ENCODE assay signal across 14 cellular contexts in the genomic region with DNA sequence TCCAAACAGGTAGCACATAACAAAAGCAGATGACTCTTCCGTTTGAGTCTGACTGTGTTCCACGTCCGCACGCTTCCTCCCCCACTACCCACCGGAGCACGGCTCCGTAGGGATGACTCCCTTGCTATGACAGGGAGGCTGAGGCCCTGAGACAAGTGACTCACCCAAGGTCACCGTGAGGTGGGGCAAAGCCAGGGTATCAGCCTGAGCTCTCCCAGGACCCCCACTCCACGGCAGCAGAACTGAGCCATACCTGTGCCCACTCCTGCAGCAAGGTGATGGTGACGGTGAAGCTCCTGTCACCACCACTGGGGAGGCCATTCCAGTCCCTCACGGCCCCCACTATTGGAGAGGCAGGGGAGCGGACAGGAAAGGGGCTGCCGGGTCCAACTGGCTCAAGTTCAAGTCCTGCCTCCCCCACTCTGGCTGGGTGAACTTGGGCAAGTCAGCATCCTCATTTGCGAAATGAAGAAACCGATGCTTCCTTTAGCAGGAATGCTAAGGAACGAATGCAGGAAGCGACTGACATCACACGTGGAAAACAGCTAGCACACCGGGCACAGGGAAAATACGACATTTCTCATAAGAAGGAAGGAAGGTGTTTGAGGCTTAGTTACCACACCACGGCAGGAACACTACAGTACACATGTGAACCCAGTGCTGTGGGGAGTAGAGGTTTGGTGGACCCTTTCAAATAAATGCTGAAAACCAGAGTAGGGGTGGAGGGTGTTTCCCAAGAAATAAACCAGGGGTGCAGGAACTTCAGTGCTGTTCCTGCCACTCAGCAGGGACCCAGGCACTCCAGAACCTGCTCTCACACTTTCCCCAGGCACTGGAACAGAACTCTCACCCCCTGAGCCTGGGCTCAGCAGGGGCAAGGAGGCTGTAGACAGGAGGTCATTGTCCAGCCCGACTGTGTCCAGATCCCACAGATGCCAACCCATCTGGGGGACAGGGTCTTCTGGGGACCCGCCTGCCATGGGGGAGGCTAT. TPM values are rescaled to one million over a fixed set of nuclear protein-coding genes. Genes with fewer than 3 reads are reported as not detected.
DNase-seq lines count a peak whose midpoint lies in the region; ATAC-seq, FAIRE-seq and TF ChIP-seq lines count a peak whose summit lies in the region.
"Had no signal": no experiment of that assay in that cellular context is flagged by ENCODE, and none has a peak within 500 bp of the region (broad histone marks: within the 10 kb centered on the region; RNA-seq: fewer than 3 reads in every experiment).

No MANE protein-coding gene starts in this region.

- peak overlapping the region; percentile 44 for H3K27ac ChIP-seq in IMR-90 (ENCODE audit: insufficient read depth, low read length)
- H3K27ac ChIP-seq in H1 (ENCODE audit: low read depth, low read length), result no peak overlapping the region
- no peak overlapping the region for H3K27ac ChIP-seq in HepG2 (ENCODE audit: extremely low read length, insufficient read depth, low read length)
- peak overlapping the region; percentile 7 to 67 (median 49) for H3K27ac ChIP-seq in stomach
- H3K27ac ChIP-seq: BLaER1 treated with 17β-estradiol and CSF1 and Interleukin-3, amounts not matched to agents 10 nM and 100 nM; thoracic aorta had no signal

- H2AK5ac ChIP-seq in IMR-90 (ENCODE audit: low read depth, low read length), result peak overlapping the region; percentile 79
- H2AK5ac ChIP-seq in H1 (ENCODE audit: low read depth, low read length), result peak overlapping the region; percentile 98

- H3K27me3 ChIP-seq in IMR-90 (ENCODE audit: control insufficient read depth, insufficient read depth, low read length) (no peaks in the 10 kb centered on the region), H1 (replicated peaks in 1 of 4; ENCODE audit: control insufficient read depth in 3 of 4, extremely low read depth in 1 of 4, insufficient read depth in 3 of 4, low read length in 3 of 4) (no peaks in the 10 kb centered on the region), HepG2 (ENCODE audit: control insufficient read depth in 1 of 2, insufficient read depth in 2 of 2, low read length in 2 of 2) (peaks cover 0 to 23% of the 10 kb centered on the region in 2 experiments; a peak in 2 of 5 replicates), stomach (no peaks in the 10 kb centered on the region)
- H3K27me3 ChIP-seq: BLaER1 treated with 17β-estradiol and CSF1 and Interleukin-3, amounts not matched to agents 10 nM and 100 nM had no signal

- intact Hi-C loops in IMR-90 (cut with micrococcal nuclease), result no loop called here
- intact Hi-C loops in HepG2 (cut with micrococcal nuclease; ENCODE audit: unreplicated experiment), result no loop called here
- intact Hi-C loops in stomach (cut with DNase I; ENCODE audit: low total_unique reads), result no loop called here

- H3K79me2 ChIP-seq in H1 (ENCODE audit: control insufficient read depth in 1 of 2, insufficient read depth in 2 of 2, low read length in 2 of 2), result no peaks in the 10 kb centered on the region
- no peaks in the 10 kb centered on the region for H3K79me2 ChIP-seq in HepG2 (ENCODE audit: insufficient read depth, low read length)

- H2AK9ac ChIP-seq in IMR-90 (replicated peaks; ENCODE audit: low read depth, low read length, poor library complexity), result peak overlapping the region; percentile 74

- no peak for TF ChIP-seq POLR2A in IMR-90 (IDR thresholded peaks at IDR 0.05; ENCODE audit: low read depth, low read length)
- no peak for TF ChIP-seq POLR2A in H1 (IDR thresholded peaks at IDR 0.05; ENCODE audit: control extremely low read depth in 1 of 2, low read depth in 2 of 2, low read length in 2 of 2)
- no peak for TF ChIP-seq POLR2A in HepG2 (IDR thresholded peaks at IDR 0.05; ENCODE audit: insufficient read depth in 1 of 2, low read depth in 2 of 2, low read length in 2 of 2)
- no peak for TF ChIP-seq POLR2A in stomach (IDR thresholded peaks at IDR 0.05)

- H3K9me3 ChIP-seq in IMR-90 (ENCODE audit: control insufficient read depth, insufficient read depth, low read length), result 0 out of 2 replicates have a peak, but pooled peaks cover 3% of the 10 kb centered on the region
- H3K9me3 ChIP-seq in H1 (ENCODE audit: insufficient read depth in 2 of 2, low read depth in 1 of 2, low read length in 1 of 2), result peaks cover 0 to 8% of the 10 kb centered on the region in 2 experiments; a peak in 2 of 4 replicates
- H3K9me3 ChIP-seq in HepG2 (ENCODE audit: low read length), result no peaks in the 10 kb centered on the region
- H3K9me3 ChIP-seq in stomach, result peaks cover 0 to 8% (median 5%) of the 10 kb centered on the region in 4 donors
- H3K9me3 ChIP-seq: thoracic aorta had no signal

- TF ChIP-seq CTCF in IMR-90 (conservative IDR thresholded peaks at IDR 0.05; ENCODE audit: low read depth, low read length), result no peak
- no peak for TF ChIP-seq CTCF in H1 (IDR thresholded peaks at IDR 0.05; ENCODE audit: control extremely low read depth in 1 of 3, insufficient read depth in 1 of 3, low read depth in 1 of 3, low read length in 3 of 3)
- TF ChIP-seq CTCF in HepG2 (CRISPR knock-in tag; IDR thresholded peaks at IDR 0.05), result no peak
- no peak for TF ChIP-seq CTCF in stomach (IDR thresholded peaks at IDR 0.05)

- CTCF ChIA-PET in IMR-90 (lab: Yijun Ruan, JAX) (interaction anchor here (0.5 to 1.0 kb wide), 3 partner anchors 10 to 132 kb away, joined by 3 to 4 read pairs (median 3); no protein-coding TSS in a partner anchor), H1 (lab: Charles Lee; ENCODE audit: partially characterized antibody) (interaction anchor here (0.7 to 3.0 kb wide), 5 partner anchors 15 to 132 kb away, joined by 3 to 14 read pairs (median 8); no protein-coding TSS in a partner anchor), HepG2 (lab: Yijun Ruan, JAX; ENCODE audit: low intra/inter-chr PET ratio, low total read pairs) (no interaction called here)

- H3K18ac ChIP-seq in IMR-90 (ENCODE audit: low read depth, low read length), result peak overlapping the region; percentile 88
- no peak overlapping the region for H3K18ac ChIP-seq in H1 (ENCODE audit: extremely low read depth, low read length)

- ATAC-seq in IMR-90 (ENCODE audit: low read depth), result no peak
- ATAC-seq in HepG2, result peak; percentile 34
- ATAC-seq in HG03159 (IDR thresholded peaks at IDR 0.05; ENCODE audit: unreplicated experiment), result no peak
- ATAC-seq in HG03571 (IDR thresholded peaks at IDR 0.05; ENCODE audit: unreplicated experiment), result no peak

- peak overlapping the region; percentile 79 for H2BK20ac ChIP-seq in IMR-90 (ENCODE audit: low read depth, low read length)
- 0 out of 2 replicates have a peak overlapping the region, but pooled peaks have one; percentile 35 for H2BK20ac ChIP-seq in H1 (ENCODE audit: low read length)

- H3K36me3 ChIP-seq in IMR-90 (ENCODE audit: control insufficient read depth, insufficient read depth, low read length), result no peaks in the 10 kb centered on the region
- H3K36me3 ChIP-seq in H1 (ENCODE audit: control insufficient read depth in 2 of 4, insufficient read depth in 4 of 4, low read length in 3 of 4), result no peaks in the 10 kb centered on the region
- H3K36me3 ChIP-seq in HepG2 (replicated peaks in 1 of 2; ENCODE audit: control insufficient read depth in 1 of 2, insufficient read depth in 2 of 2, low read length in 2 of 2), result no peaks in the 10 kb centered on the region
- no peaks in the 10 kb centered on the region for H3K36me3 ChIP-seq in stomach
- H3K36me3 ChIP-seq: BLaER1 treated with 17β-estradiol and CSF1 and Interleukin-3, amounts not matched to agents 10 nM and 100 nM; thoracic aorta had no signal

- TF ChIP-seq RAD21 in IMR-90 (IDR thresholded peaks at IDR 0.05; ENCODE audit: low read length) (no peak), H1 (IDR thresholded peaks at IDR 0.05 in 1 of 2, conservative IDR thresholded peaks at IDR 0.05 in 1 of 2; ENCODE audit: low read depth in 2 of 2, low read length in 2 of 2) (no peak), HepG2 (CRISPR knock-in tag; IDR thresholded peaks at IDR 0.05) (no peak)

- H3K79me1 ChIP-seq in IMR-90 (ENCODE audit: low read depth in 1 of 2, low read length in 2 of 2) (no peaks in the 10 kb centered on the region), H1 (ENCODE audit: low read depth, low read length) (no peaks in the 10 kb centered on the region)

- no peak for TF ChIP-seq EP300 in H1 (IDR thresholded peaks at IDR 0.05; ENCODE audit: borderline replicate concordance in 1 of 2, low read depth in 2 of 2, low read length in 2 of 2)
- no peak for TF ChIP-seq EP300 in HepG2 (IDR thresholded peaks at IDR 0.05; ENCODE audit: low read depth in 2 of 2, low read length in 2 of 2)
- TF ChIP-seq EP300 in HepG2 (CRISPR knock-in tag; IDR thresholded peaks at IDR 0.05; ENCODE audit: borderline replicate concordance), result no peak
- no peak for TF ChIP-seq EP300 in stomach (IDR thresholded peaks at IDR 0.05)

- no TSS peak for BruUV-seq in IMR-90 (replicated peaks; lab: Mats Ljungman, UMichigan)
- BruUV-seq in HepG2 (replicated peaks; lab: Mats Ljungman, UMichigan), result no TSS peak

- H3K23ac ChIP-seq in IMR-90 (ENCODE audit: low read depth, low read length) (peak overlapping the region; percentile 76; the same call in 1 of the 2 replicates), H1 (ENCODE audit: insufficient read length) (no peak overlapping the region)

- peaks cover 7% of the 10 kb centered on the region; the same call in 1 of the 2 replicates for H3K9me1 ChIP-seq in IMR-90 (ENCODE audit: insufficient read depth, low read length)

- H2BK120ac ChIP-seq in IMR-90 (ENCODE audit: low read depth, low read length) (peak overlapping the region; percentile 91), H1 (replicated peaks; ENCODE audit: low read depth, low read length) (no peak overlapping the region)

- no peak overlapping the region for H3K56ac ChIP-seq in IMR-90 (ENCODE audit: extremely low read depth, insufficient read depth, low read length)
- H3K56ac ChIP-seq in H1 (replicated peaks; ENCODE audit: insufficient read length, low read depth, low read length), result no peak overlapping the region

- H3K4ac ChIP-seq in IMR-90 (ENCODE audit: low read depth, low read length) (peak overlapping the region; percentile 83), H1 (replicated peaks; ENCODE audit: insufficient read length, low read depth, low read length) (no peak overlapping the region)

- DNase-seq in IMR-90 (no peak), H1 (ENCODE audit: low read depth in 1 of 2, low spot score in 2 of 2) (no peak), HepG2 (ENCODE audit: low spot score) (no peak), stomach (no peak), NCI-H1417 (lab: John Stamatoyannopoulos, UW) (no peak), DMS79 (lab: John Stamatoyannopoulos, UW) (no peak)
- DNase-seq: erythroblast, NCI-H2081 treated with DMSO at 0.1 percent for 48 hours, OCI-M1, T-helper 9 cell had no signal

- peak overlapping the region; percentile 90 for H2AFZ ChIP-seq in IMR-90 (replicated peaks; ENCODE audit: low read length, poor library complexity)
- no peak overlapping the region for H2AFZ ChIP-seq in H1 (ENCODE audit: low read length)
- H2AFZ ChIP-seq in HepG2 (ENCODE audit: low read length), result no peak overlapping the region

- H2BK15ac ChIP-seq in IMR-90 (ENCODE audit: low read depth, low read length) (peak overlapping the region; percentile 92; the same call in 2 of the 3 replicates), H1 (ENCODE audit: low read length) (0 out of 2 replicates have a peak overlapping the region, but pooled peaks have one; percentile 24)

- H4K8ac ChIP-seq in IMR-90 (ENCODE audit: low read depth in 2 of 2, low read length in 2 of 2) (peak overlapping the region; percentile 55 to 88; a peak in 3 of 4 replicates), H1 (ENCODE audit: extremely low read depth, insufficient read depth, low read length) (no peak overlapping the region; the same call in 1 of the 2 replicates)

- peak overlapping the region; percentile 25 for H4K5ac ChIP-seq in IMR-90 (ENCODE audit: low read depth, low read length)
- H4K5ac ChIP-seq in H1 (ENCODE audit: insufficient read length, low read depth, low read length), result no peak overlapping the region

- peak overlapping the region; percentile 80 for H2BK5ac ChIP-seq in IMR-90 (ENCODE audit: low read depth, low read length, poor library complexity, severe bottlenecking)
- peak overlapping the region; percentile 71; the same call in 1 of the 2 replicates for H2BK5ac ChIP-seq in H1 (ENCODE audit: low read depth, low read length)

- no peak overlapping the region for H3K4me2 ChIP-seq in IMR-90 (ENCODE audit: low read depth, low read length)
- no peak overlapping the region for H3K4me2 ChIP-seq in H1 (ENCODE audit: insufficient read depth in 1 of 2, low read depth in 2 of 2, low read length in 2 of 2)
- peak overlapping the region; percentile 63; the same call in 1 of the 2 replicates for H3K4me2 ChIP-seq in HepG2 (ENCODE audit: low read depth, low read length)

- no CpG with 5 or more reads among the region's 23 CpGs for WGBS in IMR-90 (ENCODE audit: extremely low coverage in 2 of 2, insufficient read length in 1 of 2), 2 experiments
- 91% methylated on average over 23 of the region's 23 CpGs; no CpG with 5 or more reads in 1 of the 2 experiments for WGBS in H1 (ENCODE audit: extremely low coverage in 1 of 2, insufficient coverage in 1 of 2, insufficient read length in 1 of 2, insufficient replicate concordance in 2 of 2, low coverage in 1 of 2, low lambda C conversion rate in 2 of 2, missing lambda C conversion rate in 1 of 2), 2 experiments
- 37% methylated on average over 17 of the region's 23 CpGs for WGBS in HepG2 (ENCODE audit: low lambda C conversion rate)
- 70 to 82% (median 79%) methylated on average over 21 to 23 of the region's 23 CpGs for WGBS in stomach, 5 donors

- H3K9ac ChIP-seq in IMR-90 (ENCODE audit: low read depth, low read length), result peak overlapping the region; percentile 30
- H3K9ac ChIP-seq in H1 (replicated peaks in 1 of 4; ENCODE audit: extremely low read depth in 1 of 4, low read depth in 3 of 4, low read length in 3 of 4), result peak overlapping the region in 1 of 4 experiments; percentile 4; a peak in 3 of 7 replicates
- H3K9ac ChIP-seq in HepG2 (ENCODE audit: insufficient read depth, low read depth, low read length), result 0 out of 2 replicates have a peak overlapping the region, but pooled peaks have one; percentile 26
- H3K9ac ChIP-seq: BLaER1 treated with 17β-estradiol and CSF1 and Interleukin-3, amounts not matched to agents 10 nM and 100 nM had no signal

- H3K23me2 ChIP-seq in H1 (ENCODE audit: low read depth, low read length), result no peaks in the 10 kb centered on the region

- H3K4me1 ChIP-seq in IMR-90 (ENCODE audit: control insufficient read depth, insufficient read depth, low read length), result peaks cover 10% of the 10 kb centered on the region
- peaks cover 0 to 10% (median 1%) of the 10 kb centered on the region in 4 experiments; a peak in 4 of 7 replicates for H3K4me1 ChIP-seq in H1 (replicated peaks in 1 of 4; ENCODE audit: control insufficient read depth in 3 of 4, insufficient read depth in 4 of 4, low read length in 3 of 4)
- H3K4me1 ChIP-seq in HepG2 (ENCODE audit: insufficient read depth, low read length), result peaks cover 36% of the 10 kb centered on the region
- peaks cover 0 to 6% (median 0%) of the 10 kb centered on the region in 4 donors for H3K4me1 ChIP-seq in stomach

- H3K14ac ChIP-seq in IMR-90 (replicated peaks; ENCODE audit: low read depth, low read length) (peak overlapping the region; percentile 58), H1 (ENCODE audit: insufficient read length) (no peak overlapping the region)

- H3K4me3 ChIP-seq in IMR-90 (ENCODE audit: insufficient read depth, low read depth, low read length), result no peak overlapping the region
- H3K4me3 ChIP-seq in H1 (ENCODE audit: extremely low read depth in 1 of 4, insufficient read depth in 2 of 4, low read depth in 3 of 4, low read length in 4 of 4), result no peak overlapping the region
- H3K4me3 ChIP-seq in HepG2 (replicated peaks in 1 of 3; ENCODE audit: insufficient read depth in 1 of 3, low read depth in 2 of 3, low read length in 3 of 3), result peak overlapping the region in 1 of 3 experiments; percentile 63; a peak in 1 of 6 replicates
- H3K4me3 ChIP-seq in stomach, result no peak overlapping the region
- H3K4me3 ChIP-seq: BLaER1 treated with 17β-estradiol and CSF1 and Interleukin-3, amounts not matched to agents 10 nM and 100 nM; thoracic aorta had no signal

- in situ Hi-C loops in IMR-90 (cut with MboI; ENCODE audit: low sequenced_read_pairs) (no loop called here), HepG2 (cut with HindIII; ENCODE audit: extremely low pct_ligation_motif_present, low pct_unique_long_range_greater_than_20kb) (no loop called here)

- H4K91ac ChIP-seq in IMR-90 (ENCODE audit: insufficient read depth, low read depth, low read length) (peak overlapping the region; percentile 93), H1 (replicated peaks; ENCODE audit: insufficient read length, low read length) (peak overlapping the region; percentile 52)

- H4K20me1 ChIP-seq in IMR-90 (ENCODE audit: insufficient read depth, low read length), result no peaks in the 10 kb centered on the region
- no peaks in the 10 kb centered on the region for H4K20me1 ChIP-seq in H1 (replicated peaks in 1 of 2; ENCODE audit: control insufficient read depth in 1 of 2, insufficient read depth in 2 of 2, low read length in 2 of 2)
- no peaks in the 10 kb centered on the region for H4K20me1 ChIP-seq in HepG2 (ENCODE audit: insufficient read depth, low read length)
- H4K20me1 ChIP-seq: BLaER1 treated with 17β-estradiol and CSF1 and Interleukin-3, amounts not matched to agents 10 nM and 100 nM had no signal

- no peak for FAIRE-seq in H1 (lab: Jason Lieb, UNC)
- FAIRE-seq in HepG2 (lab: Jason Lieb, UNC), result no peak

- dilution Hi-C loops in IMR-90 (cut with HindIII; ENCODE audit: low sequenced_read_pairs, unreplicated experiment), result no loop called here

- H2BK12ac ChIP-seq in H1 (ENCODE audit: low read depth, low read length), result peak overlapping the region; percentile 96

- POLR2A ChIA-PET in IMR-90 (lab: Charles Lee; ENCODE audit: unreplicated experiment) (no interaction called here), H1 (lab: Charles Lee; ENCODE audit: partially characterized antibody) (interaction anchor here (1.1 to 4.4 kb wide), 11 partner anchors 9 to 133 kb away, joined by 3 to 31 read pairs (median 7); a partner anchor contains a TSS), HepG2 (lab: Yijun Ruan, JAX) (interaction anchor here (1.1 to 1.9 kb wide), 3 partner anchors 10 to 135 kb away, joined by 3 to 4 read pairs (median 4); a partner anchor contains a TSS)

RNA-seq across cellular contexts. Expression of a gene that starts 32.4 kb away (rescaled TPM):
- total RNA-seq in IMR-90 (2012; rRNA removed), result 0.56 and 0.90 TPM in 2 replicates
- polyA plus RNA-seq in IMR-90 (2012; rRNA removed), result 3.4 and 3.6 TPM in 2 replicates
- 1.9 and 2.8 TPM in 2 replicates for polyA plus RNA-seq in IMR-90 (2012; cell fraction: cytosol; rRNA removed)
- 13.5 and 15.7 TPM in 2 replicates for polyA plus RNA-seq in IMR-90 (2012; cell fraction: nucleus; rRNA removed; ENCODE audit: low replicate concordance)
- 8.7 TPM in 2 replicates for total RNA-seq in H1 (2021; fragmentation: NEBNext Ultra II Directional; extraction: Animal tissue kit (Norgen Biotek cat#: 25700))
- polyA plus RNA-seq in H1 (2011; rRNA removed), result 6.9 and 12.3 TPM in 2 replicates
- 9.2 TPM for polyA plus RNA-seq in H1 (2011; cell fraction: cytosol; rRNA removed)
- polyA plus RNA-seq in H1 (2011; cell fraction: nucleus; rRNA removed), result 15.9 TPM
- 5.4 to 9.5 TPM (median 8.5 TPM) in 4 replicates for polyA plus RNA-seq in H1 (2012, experiment 1 of 2)
- polyA plus RNA-seq in H1 (2012, experiment 2 of 2), result 7.8 TPM
- 5.7 TPM for polyA plus RNA-seq in H1 (2013, experiment 1 of 2)
- polyA plus RNA-seq in H1 (2013, experiment 2 of 2), result 5.9 TPM
- 5.8 and 8.3 TPM in 2 replicates for polyA minus RNA-seq in H1 (2011; rRNA and poly(A)+ RNA removed)
- polyA minus RNA-seq in H1 (2011; cell fraction: cytosol; rRNA and poly(A)+ RNA removed), result 5.1 TPM
- polyA minus RNA-seq in H1 (2011; cell fraction: nucleus; rRNA and poly(A)+ RNA removed), result 7.3 TPM
- total RNA-seq in HepG2 (2016; rRNA removed; fragmentation: Illumina TruSeq; extraction: Trizol), result 0.20 and 0.35 TPM in 2 replicates
- not detected in 2 replicates for total RNA-seq in HepG2 (2016; cell fraction: cytosol; rRNA removed; fragmentation: Illumina TruSeq; extraction: Trizol; ENCODE audit: low read depth)
- total RNA-seq in HepG2 (2016; cell fraction: insoluble cytoplasmic fraction; rRNA removed; fragmentation: Illumina TruSeq; extraction: Trizol), result 0.27 and 0.30 TPM in 2 replicates
- total RNA-seq in HepG2 (2016; cell fraction: membrane; rRNA removed; fragmentation: Illumina TruSeq; extraction: Trizol), result 0.09 and 0.21 TPM in 2 replicates
- total RNA-seq in HepG2 (2016; cell fraction: nucleus; rRNA removed; fragmentation: Illumina TruSeq; extraction: Trizol), result 0.31 and 1.4 TPM in 2 replicates
- polyA plus RNA-seq in HepG2 (2011; rRNA removed), result 4.9 and 7.1 TPM in 2 replicates
- polyA plus RNA-seq in HepG2 (2011; cell fraction: cytosol; rRNA removed), result 3.6 and 4.4 TPM in 2 replicates
- polyA plus RNA-seq in HepG2 (2011; cell fraction: nucleus; rRNA removed), result 22.7 and 23.8 TPM in 2 replicates
- polyA plus RNA-seq in HepG2 (2012), result 5.5 and 5.7 TPM in 2 replicates
- 0.09 and 0.23 TPM in 2 replicates for polyA plus RNA-seq in HepG2 (2016; cell fraction: cytosol; fragmentation: Illumina TruSeq; extraction: Trizol; ENCODE audit: low read depth)
- 0.35 and 0.53 TPM in 2 replicates for polyA plus RNA-seq in HepG2 (2016; cell fraction: insoluble cytoplasmic fraction; fragmentation: Illumina TruSeq; extraction: Trizol; ENCODE audit: low read depth)
- 0.08 and 0.19 TPM in 2 replicates for polyA plus RNA-seq in HepG2 (2016; cell fraction: membrane; fragmentation: Illumina TruSeq; extraction: Trizol; ENCODE audit: low read depth)
- polyA plus RNA-seq in HepG2 (2016; cell fraction: nucleus; fragmentation: Illumina TruSeq; extraction: Trizol; ENCODE audit: insufficient read depth, low read depth), result 1.6 TPM in 2 replicates
- polyA minus RNA-seq in HepG2 (2011; rRNA and poly(A)+ RNA removed; ENCODE audit: low replicate concordance), result 7.2 and 8.5 TPM in 2 replicates
- polyA minus RNA-seq in HepG2 (2011; cell fraction: cytosol; rRNA and poly(A)+ RNA removed), result 1.2 and 2.1 TPM in 2 replicates
- 6.5 and 7.6 TPM in 2 replicates for polyA minus RNA-seq in HepG2 (2011; cell fraction: nucleus; rRNA and poly(A)+ RNA removed)
- 10 to 100 TPM; 10.1 to 84.6 (median 29.6) TPM for total RNA-seq in stomach
- 10 to 100 TPM; 28.6 to 46.3 (median 29.8) TPM for polyA plus RNA-seq in stomach

RNA-seq across cellular contexts. Expression of a gene that starts 59.9 kb away (rescaled TPM):
- total RNA-seq in IMR-90 (2012; rRNA removed) (not detected in 2 replicates), HepG2 (2016; rRNA removed; fragmentation: Illumina TruSeq; extraction: Trizol) (0.65 and 1.4 TPM in 2 replicates), stomach (10 to 100 TPM in 2 of 5 donors, 1 to 10 TPM in 3; 1.2 to 58.5 (median 9.5) TPM)
- polyA plus RNA-seq in IMR-90 (2012; rRNA removed) (0.07 and 0.09 TPM in 2 replicates), H1 (2011; rRNA removed) (3.9 and 5.5 TPM in 2 replicates), HepG2 (2011; rRNA removed) (10.1 and 12.8 TPM in 2 replicates), stomach (1 to 10 TPM; 3.6 to 4.1 (median 3.6) TPM)
- polyA plus RNA-seq in IMR-90 (2012; cell fraction: cytosol; rRNA removed), result 0.09 and 0.10 TPM in 2 replicates
- 0.06 and 0.09 TPM in 2 replicates for polyA plus RNA-seq in IMR-90 (2012; cell fraction: nucleus; rRNA removed; ENCODE audit: low replicate concordance)
- 8.5 and 9.6 TPM in 2 replicates for total RNA-seq in H1 (2021; fragmentation: NEBNext Ultra II Directional; extraction: Animal tissue kit (Norgen Biotek cat#: 25700))
- polyA plus RNA-seq in H1 (2011; cell fraction: cytosol; rRNA removed), result 6.1 TPM
- 10.9 TPM for polyA plus RNA-seq in H1 (2011; cell fraction: nucleus; rRNA removed)
- 2.6 to 3.9 TPM (median 3.8 TPM) in 4 replicates for polyA plus RNA-seq in H1 (2012, experiment 1 of 2)
- 4.1 TPM for polyA plus RNA-seq in H1 (2012, experiment 2 of 2)
- polyA plus RNA-seq in H1 (2013, experiment 1 of 2), result 4.9 TPM
- polyA plus RNA-seq in H1 (2013, experiment 2 of 2), result 6.0 TPM
- 3.0 and 5.3 TPM in 2 replicates for polyA minus RNA-seq in H1 (2011; rRNA and poly(A)+ RNA removed)
- 5.7 TPM for polyA minus RNA-seq in H1 (2011; cell fraction: cytosol; rRNA and poly(A)+ RNA removed)
- 3.5 TPM for polyA minus RNA-seq in H1 (2011; cell fraction: nucleus; rRNA and poly(A)+ RNA removed)
- 0.26 and 0.30 TPM in 2 replicates for total RNA-seq in HepG2 (2016; cell fraction: cytosol; rRNA removed; fragmentation: Illumina TruSeq; extraction: Trizol; ENCODE audit: low read depth)
- total RNA-seq in HepG2 (2016; cell fraction: insoluble cytoplasmic fraction; rRNA removed; fragmentation: Illumina TruSeq; extraction: Trizol), result 1.0 and 1.1 TPM in 2 replicates
- 0.76 and 1.4 TPM in 2 replicates for total RNA-seq in HepG2 (2016; cell fraction: membrane; rRNA removed; fragmentation: Illumina TruSeq; extraction: Trizol)
- total RNA-seq in HepG2 (2016; cell fraction: nucleus; rRNA removed; fragmentation: Illumina TruSeq; extraction: Trizol), result 1.7 and 2.0 TPM in 2 replicates
- 12.7 and 12.9 TPM in 2 replicates for polyA plus RNA-seq in HepG2 (2011; cell fraction: cytosol; rRNA removed)
- polyA plus RNA-seq in HepG2 (2011; cell fraction: nucleus; rRNA removed), result 37.3 and 38.1 TPM in 2 replicates
- polyA plus RNA-seq in HepG2 (2012), result 11.5 and 12.7 TPM in 2 replicates
- polyA plus RNA-seq in HepG2 (2016; cell fraction: cytosol; fragmentation: Illumina TruSeq; extraction: Trizol; ENCODE audit: low read depth), result 0.15 and 0.27 TPM in 2 replicates
- 0.72 and 0.85 TPM in 2 replicates for polyA plus RNA-seq in HepG2 (2016; cell fraction: insoluble cytoplasmic fraction; fragmentation: Illumina TruSeq; extraction: Trizol; ENCODE audit: low read depth)
- 0.63 and 0.68 TPM in 2 replicates for polyA plus RNA-seq in HepG2 (2016; cell fraction: membrane; fragmentation: Illumina TruSeq; extraction: Trizol; ENCODE audit: low read depth)
- 3.3 and 3.9 TPM in 2 replicates for polyA plus RNA-seq in HepG2 (2016; cell fraction: nucleus; fragmentation: Illumina TruSeq; extraction: Trizol; ENCODE audit: insufficient read depth, low read depth)
- 2.3 and 28.2 TPM in 2 replicates for polyA minus RNA-seq in HepG2 (2011; rRNA and poly(A)+ RNA removed; ENCODE audit: low replicate concordance)
- polyA minus RNA-seq in HepG2 (2011; cell fraction: cytosol; rRNA and poly(A)+ RNA removed), result 13.6 and 16.1 TPM in 2 replicates
- polyA minus RNA-seq in HepG2 (2011; cell fraction: nucleus; rRNA and poly(A)+ RNA removed), result 7.7 and 9.6 TPM in 2 replicates

Comparison
In these comparisons a context has a peak if more than half of its experiments do, and no peak if none do; other contexts are left out.
1. H3K27ac ChIP-seq: peak in IMR-90 (single experiment) and stomach (5 of 5); none in H1 (single experiment) and HepG2 (single experiment).